Comparison of ENCODE assay signal across 19 cellular contexts in the genomic region with DNA sequence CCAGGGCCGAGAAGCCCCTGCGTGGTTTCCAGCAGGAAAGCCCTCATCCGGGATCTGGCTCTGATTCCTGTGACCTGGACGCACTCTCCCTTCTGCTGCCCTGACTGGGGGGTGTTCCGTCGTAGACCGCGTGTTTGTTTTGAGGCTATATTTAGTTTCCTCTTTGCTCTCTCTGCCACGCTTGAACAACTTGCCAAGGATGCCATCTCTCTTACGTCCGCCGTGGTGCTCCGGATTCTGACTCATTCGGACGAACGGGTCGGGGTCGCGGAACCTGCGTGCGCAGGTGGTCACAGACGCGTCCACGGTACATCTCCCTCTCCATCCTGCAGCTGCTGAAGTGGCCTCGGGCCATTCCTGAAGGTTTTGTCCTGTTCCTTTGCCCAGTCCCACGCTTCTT.
"Had no signal": no experiment of that assay in that cellular context is flagged by ENCODE, and none has a peak within 500 bp of the region (broad histone marks: within the 10 kb centered on the region; RNA-seq: fewer than 3 reads in every experiment).

No MANE protein-coding gene starts in this region.

- DNase-seq: activated B cell treated with CpG ODN at 0.5 μM for 24 hours; activated CD4-positive, alpha-beta T cell treated with anti-CD3 and anti-CD28 coated beads, Interleukin-2, amount 50 U/mL, for 1 hour; activated naive CD4-positive, alpha-beta T cell; activated T-cell treated with anti-CD3 and anti-CD28 coated beads for 4 hours; activated T-cell treated with anti-CD3 and anti-CD28 coated beads, Interleukin-2, amount 50 U/mL, for 72 hours; endodermal cell; glutamatergic neuron; islet precursor cell; left colon; lower lobe of right lung; mesenchymal stem cell; naive thymus-derived CD8-positive, alpha-beta T cell; occipital lobe; psoas muscle; stimulated activated CD4-positive, alpha-beta T cell treated with anti-CD3 and anti-CD28 coated beads, Interleukin-4, amount 100 ng/mL, for 1 hour; stimulated activated naive CD8-positive, alpha-beta T cell treated with anti-CD3 and anti-CD28 coated beads, Interleukin-15, Interleukin-2, amounts not matched to agents 100 U/mL and 50 U/mL, for 24 hours; testis; transverse colon had no signal

- FAIRE-seq: frontal cortex had no signal
